Comparison of ENCODE assay signal across 9 cellular contexts in the genomic region with DNA sequence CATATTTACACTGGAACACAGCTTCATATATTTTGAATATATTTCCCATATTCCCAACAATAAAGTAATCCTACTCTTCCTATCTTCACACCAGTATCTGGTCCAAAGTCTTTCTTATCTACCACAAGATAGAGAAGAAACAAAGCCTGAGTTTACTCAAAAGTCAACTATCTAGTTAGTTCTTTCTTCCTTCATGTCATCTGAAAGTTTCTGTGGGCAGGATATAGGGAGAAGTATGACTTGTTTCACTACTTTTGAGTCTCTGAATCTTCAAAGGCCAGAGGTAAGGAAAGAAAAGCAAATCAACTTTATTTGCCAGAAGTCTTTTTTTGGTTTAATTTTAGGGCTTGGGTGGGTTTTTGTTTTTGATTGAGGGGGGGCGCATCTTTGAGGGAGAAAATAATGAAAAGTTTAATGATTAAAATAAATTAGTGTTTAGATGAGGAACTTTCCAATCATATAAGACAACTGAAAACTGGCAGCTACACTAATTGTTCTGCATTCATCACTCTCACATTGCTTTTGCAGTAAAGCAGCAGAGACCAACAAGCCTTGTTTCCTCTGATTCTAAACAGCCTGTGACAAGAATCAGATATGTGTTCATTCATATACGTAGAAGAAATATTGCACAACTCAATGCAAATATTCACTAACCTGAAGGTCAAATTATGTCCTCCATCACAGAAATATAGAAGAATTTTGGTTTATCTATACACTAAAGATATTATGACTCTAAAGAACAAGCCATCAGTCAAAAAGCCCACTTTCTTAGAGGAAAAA. TPM values are rescaled to one million over a fixed set of nuclear protein-coding genes. Genes with fewer than 3 reads are reported as not detected.
DNase-seq lines count a peak whose midpoint lies in the region; ATAC-seq lines count a peak whose summit lies in the region.
"Had no signal": no experiment of that assay in that cellular context is flagged by ENCODE, and none has a peak within 500 bp of the region (broad histone marks: within the 10 kb centered on the region; RNA-seq: fewer than 3 reads in every experiment).

No MANE protein-coding gene starts in this region.

- peaks cover 79 to 93% of the 10 kb centered on the region in 2 donors for H3K4me1 Mint-ChIP-seq in immature natural killer cell

- peaks cover 3 to 7% (median 3%) of the 10 kb centered on the region in 3 donors for H3K36me3 Mint-ChIP-seq in immature natural killer cell

- peak overlapping the region in 4 of 5 donors; percentile 49 to 77 (median 60) for H3K4me3 Mint-ChIP-seq in immature natural killer cell

- DNase-seq in immature natural killer cell (no peak), DMS114 treated with DMSO at 0.1 percent for 48 hours (lab: John Stamatoyannopoulos, UW; ENCODE audit: unreplicated experiment) (no peak), cerebellar cortex (ENCODE audit: low spot score) (no peak), superior temporal gyrus (ENCODE audit: extremely low spot score) (no peak)
- no peak for DNase-seq in stimulated activated CD4-positive, alpha-beta T cell treated with anti-CD3 and anti-CD28 coated beads, Interleukin-1b, Interleukin-23, amount 100 ng/mL, for 48 hours
- DNase-seq: body of pancreas had no signal

- ATAC-seq in GM18517 (IDR thresholded peaks at IDR 0.05; ENCODE audit: unreplicated experiment) (peak; percentile 77), GM21529 (IDR thresholded peaks at IDR 0.05; ENCODE audit: unreplicated experiment) (peak; percentile 75), HG03469 (IDR thresholded peaks at IDR 0.05; ENCODE audit: unreplicated experiment) (peak; percentile 55)
- ATAC-seq: body of pancreas had no signal

- peaks cover 0 to 4% (median 0%) of the 10 kb centered on the region in 3 donors for H3K27me3 Mint-ChIP-seq in immature natural killer cell (ENCODE audit: low read depth in 3 of 3)

- peaks cover 0 to 3% (median 1%) of the 10 kb centered on the region in 6 donors for H3K9me3 Mint-ChIP-seq in immature natural killer cell

- H3K27ac Mint-ChIP-seq in immature natural killer cell: peak overlapping the region in 5 of 6 donors; percentile 7 to 65 (median 39)

RNA-seq across cellular contexts. Expression of gene RYBP, which starts 19.6 kb away (rescaled TPM):
- polyA plus RNA-seq in immature natural killer cell: 1 to 10 TPM; 1.6 to 2.2 (median 1.8) TPM
